ENCODE assay signal across 8 cellular contexts in the genomic region with DNA sequence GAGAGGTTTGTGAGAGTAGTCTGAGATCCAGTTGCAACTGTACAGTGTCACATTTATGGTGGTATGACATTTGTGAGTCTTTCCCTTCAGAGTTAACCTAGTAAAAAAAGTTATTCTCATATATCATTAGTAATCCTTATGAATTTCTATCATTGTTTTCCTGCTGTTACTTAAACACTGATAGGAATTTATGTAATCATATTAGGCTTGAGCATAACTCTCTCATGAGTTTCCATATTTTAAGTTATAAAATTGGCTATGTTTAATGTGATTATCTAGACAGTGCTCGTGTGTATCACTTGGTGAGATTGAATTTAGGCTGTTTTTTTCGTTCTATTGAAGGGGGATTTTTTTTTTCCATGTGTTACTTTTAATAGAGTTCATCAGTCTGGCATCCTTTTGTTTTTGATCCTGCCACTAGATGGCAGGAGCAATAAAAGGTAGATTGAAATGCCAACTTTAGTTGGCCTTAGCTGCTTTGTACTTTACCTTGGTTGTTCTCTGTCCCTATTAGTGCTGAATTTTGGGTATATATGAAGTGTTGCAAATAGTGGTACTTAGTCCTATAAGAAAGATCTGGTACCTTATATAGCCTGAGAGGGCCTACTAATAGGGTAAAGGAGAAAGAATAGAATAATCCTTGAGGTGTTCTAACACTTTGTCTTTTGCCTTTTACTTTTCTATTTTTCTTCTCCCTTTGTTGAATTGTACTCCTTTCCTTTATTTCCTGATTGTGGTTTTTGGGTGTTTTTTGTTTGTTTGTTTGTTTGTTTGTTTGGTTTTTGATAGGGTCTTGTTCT. TPM values are rescaled to one million over a fixed set of nuclear protein-coding genes. Genes with fewer than 3 reads are reported as not detected.
A peak's percentile ranks its signal among the peaks of the same experiment; 100 is the strongest.
DNase-seq lines count a peak whose midpoint lies in the region; ATAC-seq, FAIRE-seq and TF ChIP-seq lines count a peak whose summit lies in the region.

No MANE protein-coding gene starts in this region.

- H3K4me3 Mint-ChIP-seq in chondrocyte (ENCODE audit: unreplicated experiment): no peak overlapping the region

- H3K4me3 ChIP-seq in lung (no peak overlapping the region), MG63 (no peak overlapping the region)

- H3K27me3 ChIP-seq in lung (ENCODE audit: control insufficient read depth, insufficient read depth): no peaks in the 10 kb centered on the region
- no peaks in the 10 kb centered on the region for H3K27me3 ChIP-seq in MG63

- no peaks in the 10 kb centered on the region for H3K9me3 Mint-ChIP-seq in chondrocyte (ENCODE audit: low read depth)

- H3K4me1 Mint-ChIP-seq in chondrocyte (ENCODE audit: low read depth): peaks cover 45% of the 10 kb centered on the region

- TF ChIP-seq CTCF in chondrocyte (IDR thresholded peaks at IDR 0.05) (peak; percentile 86), lung (IDR thresholded peaks at IDR 0.05; ENCODE audit: control extremely low read depth, extremely low read depth) (peak; percentile 39)

- no peaks in the 10 kb centered on the region for H3K27me3 Mint-ChIP-seq in chondrocyte (ENCODE audit: low read depth)

- FAIRE-seq in A204.1 (lab: Jason Lieb, UNC): peak; percentile 89

- H3K27ac ChIP-seq in lung (ENCODE audit: low read depth in 1 of 2, low read length in 1 of 2): no peak overlapping the region

- H3K9me3 ChIP-seq in lung (ENCODE audit: control insufficient read depth in 2 of 2, insufficient read depth in 1 of 2, low read length in 1 of 2): no peaks in the 10 kb centered on the region
- H3K9me3 ChIP-seq in MG63: no peaks in the 10 kb centered on the region

- DNase-seq in GM03348 (ENCODE audit: low spot score) (peak; percentile 43), NCI-H748 (lab: John Stamatoyannopoulos, UW; ENCODE audit: unreplicated experiment) (peak; percentile 32), chondrocyte (ENCODE audit: low spot score) (no peak), lung (ENCODE audit: low spot score) (no peak), DMS153 treated with DMSO at 0.1 percent for 48 hours (lab: John Stamatoyannopoulos, UW; ENCODE audit: unreplicated experiment) (no peak), MG63 (no peak)
- DNase-seq in activated effector memory CD4-positive, alpha-beta T cell treated with anti-CD3 and anti-CD28 coated beads, Interleukin-2, amount 50 U/mL, for 16 hours: no peak

- no peak for ATAC-seq in lung (ENCODE audit: insufficient read depth, low FRiP score)

- 7 to 12% methylated on average over 2 of the region's 2 CpGs for WGBS in lung, 2 donors

- H3K36me3 ChIP-seq in lung (ENCODE audit: control insufficient read depth in 2 of 2, insufficient read depth in 2 of 2, low read length in 2 of 2) (no peaks in the 10 kb centered on the region), MG63 (no peaks in the 10 kb centered on the region)

- H3K36me3 Mint-ChIP-seq in chondrocyte (ENCODE audit: low read depth): no peaks in the 10 kb centered on the region

- H3K27ac Mint-ChIP-seq in chondrocyte (ENCODE audit: unreplicated experiment): peak overlapping the region; percentile 19

- H3K4me1 ChIP-seq in lung (ENCODE audit: control insufficient read depth in 2 of 2, insufficient read depth in 2 of 2, low read length in 2 of 2): peaks cover 7 to 22% of the 10 kb centered on the region in 2 donors

RNA-seq across cellular contexts. Expression of a gene that starts 17.9 kb away (rescaled TPM):
- total RNA-seq in chondrocyte (113 to 119 TPM (median 118 TPM) in 3 replicates), lung (100 to 1,000 TPM; 108 to 217 TPM)
- polyA plus RNA-seq in lung: 10 to 100 TPM; 39.3 to 62.8 TPM
- 74.7 and 123 TPM in 2 replicates for total RNA-seq in MG63 (2014; rRNA removed; shearing (Covaris generic); ENCODE audit: low replicate concordance)

Comparison
In these comparisons a context has a peak if more than half of its experiments do, and no peak if none do; other contexts are left out.
1. DNase-seq: peak in GM03348 (single experiment) and NCI-H748 (single experiment); none in chondrocyte (single experiment), lung (single experiment), activated effector memory CD4-positive, alpha-beta T cell treated with anti-CD3 and anti-CD28 coated beads, Interleukin-2, amount 50 U/mL, for 16 hours (single experiment), DMS153 treated with DMSO at 0.1 percent for 48 hours (single experiment) and MG63 (single experiment).